Comparison of ENCODE assay signal across 23 cellular contexts in the genomic region with DNA sequence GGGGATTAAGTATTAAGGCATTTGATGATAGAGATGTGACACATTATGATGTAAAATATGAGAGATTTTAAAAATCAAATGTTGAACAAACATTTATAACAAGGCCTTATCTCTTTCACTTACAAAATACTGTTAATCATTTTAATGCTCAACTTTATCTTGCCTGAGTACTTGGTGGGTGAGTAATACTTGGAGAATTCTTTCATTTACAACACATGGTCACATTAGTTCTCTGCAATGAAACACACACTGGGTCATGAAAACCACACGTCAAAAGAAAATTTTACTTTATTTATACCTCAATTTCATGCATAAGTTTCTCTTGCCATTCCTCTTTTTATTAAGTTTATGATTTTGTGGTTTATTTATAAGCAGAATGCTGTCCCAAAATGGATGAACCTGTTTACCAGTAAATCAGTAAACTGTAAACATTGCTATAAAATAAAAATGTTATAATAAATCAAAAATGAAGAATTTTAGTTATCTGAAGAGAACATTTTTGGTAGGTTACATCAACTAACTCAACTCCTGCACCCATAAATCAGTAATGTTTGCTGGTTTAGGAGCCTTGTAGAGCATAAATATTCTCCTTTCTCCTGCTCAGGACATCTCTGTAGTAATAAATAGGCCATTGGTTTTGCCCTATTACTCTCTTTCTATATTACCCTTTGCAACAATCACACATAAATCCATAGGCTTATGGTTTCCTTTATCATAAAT.
A peak's percentile ranks its signal among the peaks of the same experiment; 100 is the strongest.
DNase-seq lines count a peak whose midpoint lies in the region; ATAC-seq, FAIRE-seq and TF ChIP-seq lines count a peak whose summit lies in the region.
"Had no signal": no experiment of that assay in that cellular context is flagged by ENCODE, and none has a peak within 500 bp of the region (broad histone marks: within the 10 kb centered on the region; RNA-seq: fewer than 3 reads in every experiment).

No MANE protein-coding gene starts in this region.

- TF ChIP-seq CTCF in foreskin keratinocyte (conservative IDR thresholded peaks at IDR 0.05) = no peak
- no peak for TF ChIP-seq CTCF in neural progenitor cell (IDR thresholded peaks at IDR 0.05)

- H3K4me3 Mint-ChIP-seq in neural progenitor cell = no peak overlapping the region
- H3K4me3 Mint-ChIP-seq: CD14-positive monocyte had no signal

- no peaks in the 10 kb centered on the region for H4K20me1 ChIP-seq in neural progenitor cell (ENCODE audit: low read depth)

- FAIRE-seq in small intestine (lab: Jason Lieb, UNC) = peak; percentile 49
- FAIRE-seq: GM12891 had no signal

- no peaks in the 10 kb centered on the region for H3F3A ChIP-seq in neural progenitor cell (ENCODE audit: low read depth)

- H3K36me3 ChIP-seq in small intestine (ENCODE audit: control insufficient read depth in 2 of 2, insufficient read depth in 2 of 2, low read length in 2 of 2) (no peaks in the 10 kb centered on the region), neural progenitor cell (no peaks in the 10 kb centered on the region)
- H3K36me3 ChIP-seq: Peyer's patch had no signal

- H3K9me3 ChIP-seq in small intestine (ENCODE audit: control insufficient read depth, low read depth) = no peaks in the 10 kb centered on the region
- no peaks in the 10 kb centered on the region for H3K9me3 ChIP-seq in neural progenitor cell (ENCODE audit: low read depth)
- H3K9me3 ChIP-seq: Peyer's patch had no signal

- H3K27me3 ChIP-seq in foreskin keratinocyte = no peaks in the 10 kb centered on the region
- H3K27me3 ChIP-seq in small intestine (ENCODE audit: control insufficient read depth in 2 of 2, insufficient read depth in 2 of 2, low read length in 2 of 2) = no peaks in the 10 kb centered on the region
- no peaks in the 10 kb centered on the region for H3K27me3 ChIP-seq in neural progenitor cell
- H3K27me3 ChIP-seq: Peyer's patch had no signal

- H3K27ac Mint-ChIP-seq in neural progenitor cell = no peak overlapping the region
- H3K27ac Mint-ChIP-seq: CD14-positive monocyte had no signal

- no peaks in the 10 kb centered on the region for H3K79me2 ChIP-seq in neural progenitor cell (ENCODE audit: low read depth)

- H3K27ac ChIP-seq in foreskin keratinocyte (no peak overlapping the region), small intestine (ENCODE audit: low read depth in 1 of 2, low read length in 1 of 2) (no peak overlapping the region), neural progenitor cell (no peak overlapping the region)
- H3K27ac ChIP-seq: HL-60, Peyer's patch had no signal

- no peaks in the 10 kb centered on the region for H3K36me3 Mint-ChIP-seq in neural progenitor cell
- H3K36me3 Mint-ChIP-seq: CD14-positive monocyte had no signal

- no peaks in the 10 kb centered on the region for H3K4me1 Mint-ChIP-seq in neural progenitor cell
- H3K4me1 Mint-ChIP-seq: CD14-positive monocyte had no signal

- no peak overlapping the region for H3K9ac ChIP-seq in neural progenitor cell

- DNase-seq in Daoy (ENCODE audit: low read depth) (peak; percentile 4), LHCN-M2 (ENCODE audit: low read depth) (peak; percentile 1), foreskin keratinocyte (peak; percentile 9 to 28), small intestine (no peak), neural progenitor cell (ENCODE audit: low spot score) (no peak)
- DNase-seq: AML-193, COR-L47, H7, Kasumi-1, MM.1S, NCI-H1092 treated with DMSO at 0.1 percent for 48 hours, NCI-H146, NCI-H2029 treated with DMSO at 0.1 percent for 48 hours, NCI-H2171, NCI-H446, NCI-H69, Peyer's patch, Right ventricle myocardium superior had no signal

- no peaks in the 10 kb centered on the region for H3K9me3 Mint-ChIP-seq in neural progenitor cell

- no peaks in the 10 kb centered on the region for H3K27me3 Mint-ChIP-seq in neural progenitor cell (ENCODE audit: insufficient read depth, low read depth)

- 66 to 76% methylated on average over 1 of the region's 1 CpG; no CpG with 5 or more reads in 1 of the 3 donors for WGBS in small intestine, 3 donors

- H3K4me3 ChIP-seq in small intestine (ENCODE audit: low read depth in 1 of 2, low read length in 2 of 2) (no peak overlapping the region), neural progenitor cell (no peak overlapping the region)
- H3K4me3 ChIP-seq: Peyer's patch had no signal

- no peaks in the 10 kb centered on the region for H3K4me1 ChIP-seq in foreskin keratinocyte
- H3K4me1 ChIP-seq in small intestine (ENCODE audit: control insufficient read depth in 2 of 2, insufficient read depth in 1 of 2, low read depth in 1 of 2, low read length in 1 of 2) = no peaks in the 10 kb centered on the region
- no peaks in the 10 kb centered on the region for H3K4me1 ChIP-seq in neural progenitor cell
- H3K4me1 ChIP-seq: Peyer's patch had no signal

- H2AFZ ChIP-seq in neural progenitor cell (replicated peaks) = no peak overlapping the region

- ATAC-seq in foreskin keratinocyte = peak; percentile 53
- ATAC-seq in HG03469 (IDR thresholded peaks at IDR 0.05; ENCODE audit: unreplicated experiment) = no peak
- no peak for ATAC-seq in HG02571 (IDR thresholded peaks at IDR 0.05; ENCODE audit: unreplicated experiment)

- H3K4me2 ChIP-seq in neural progenitor cell = no peak overlapping the region

Comparison
In these comparisons a context has a peak if more than half of its experiments do, and no peak if none do; other contexts are left out.
1. DNase-seq: peak in Daoy (single experiment), LHCN-M2 (single experiment) and foreskin keratinocyte (2 of 2); none in small intestine (single experiment) and neural progenitor cell (single experiment).